Comparison of ENCODE assay signal across 8 cellular contexts in the genomic region with DNA sequence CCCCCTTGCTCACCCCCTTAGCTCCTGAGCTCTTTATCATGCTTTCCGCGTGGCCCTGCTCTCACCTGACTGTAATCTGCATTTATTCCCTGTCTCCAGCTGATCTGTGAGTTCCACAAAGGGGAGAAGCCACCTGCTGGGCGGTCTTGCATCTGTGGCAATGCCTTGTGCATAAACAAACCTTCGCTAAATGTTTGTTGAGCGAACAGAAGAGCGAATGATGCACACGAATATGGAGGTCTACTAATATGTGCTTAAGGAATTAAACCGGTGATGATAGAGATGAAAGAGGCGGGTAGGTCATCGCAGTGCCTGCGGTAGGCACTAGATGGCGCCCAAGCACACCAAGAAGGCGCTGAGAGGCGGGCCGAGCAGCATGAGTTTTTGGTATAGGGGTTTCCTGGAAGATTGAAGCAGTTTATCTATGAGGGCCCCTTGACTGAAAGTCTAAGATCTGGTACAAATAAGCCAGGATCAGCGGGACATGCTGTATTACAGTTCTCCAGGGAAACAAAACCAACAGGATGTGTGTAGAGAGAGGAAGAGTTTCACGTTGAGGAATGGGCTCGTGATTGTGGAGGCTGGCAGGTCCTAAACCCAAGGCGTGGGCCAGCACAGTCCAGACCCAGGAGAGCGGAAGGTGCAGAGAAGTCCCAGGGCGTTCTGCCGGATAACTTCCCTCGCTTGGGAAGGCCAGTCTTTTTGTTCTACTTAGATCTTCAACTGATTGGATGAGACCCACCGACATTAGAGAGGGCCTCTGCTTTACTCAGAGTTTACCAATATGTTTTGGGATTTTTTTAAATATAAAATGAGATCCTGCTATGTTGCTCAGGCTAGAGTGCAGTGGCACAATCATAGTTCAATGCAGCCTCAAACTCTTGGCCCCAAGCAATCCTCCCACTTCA. TPM values are rescaled to one million over a fixed set of nuclear protein-coding genes. Genes with fewer than 3 reads are reported as not detected.
DNase-seq lines count a peak whose midpoint lies in the region; ATAC-seq and TF ChIP-seq lines count a peak whose summit lies in the region.

No MANE protein-coding gene starts in this region.

- H3K36me3 Mint-ChIP-seq in type B pancreatic cell, result no peaks in the 10 kb centered on the region

- H3K4me1 ChIP-seq in heart left ventricle (peaks cover 0 to 14% (median 9%) of the 10 kb centered on the region in 12 donors), parathyroid adenoma (no peaks in the 10 kb centered on the region)

- H3K9me3 ChIP-seq in heart left ventricle (no peaks in the 10 kb centered on the region), parathyroid adenoma (ENCODE audit: control insufficient read depth, low read length) (no peaks in the 10 kb centered on the region)

- H3K27me3 ChIP-seq in heart left ventricle (no peaks in the 10 kb centered on the region), parathyroid adenoma (ENCODE audit: control insufficient read depth, insufficient read depth, low read length) (no peaks in the 10 kb centered on the region)

- H3K27ac ChIP-seq in heart left ventricle, result peak overlapping the region in 2 of 12 donors; percentile 11 to 50
- no peak overlapping the region for H3K27ac ChIP-seq in parathyroid adenoma

- H3K4me3 Mint-ChIP-seq in type B pancreatic cell, result peak overlapping the region; percentile 79

- WGBS in heart left ventricle, 4 donors, result 25 to 30% (median 27%) methylated on average over 24 of the region's 24 CpGs

- H3K36me3 ChIP-seq in heart left ventricle (no peaks in the 10 kb centered on the region), parathyroid adenoma (ENCODE audit: control insufficient read depth, insufficient read depth, low read length) (no peaks in the 10 kb centered on the region)

- peak; percentile 78 to 95 (median 87) for TF ChIP-seq CTCF in heart left ventricle (IDR thresholded peaks at IDR 0.05)
- peak; percentile 78 for TF ChIP-seq CTCF in parathyroid adenoma (IDR thresholded peaks at IDR 0.05)
- peak; percentile 94 for TF ChIP-seq CTCF in type B pancreatic cell (conservative IDR thresholded peaks at IDR 0.05)

- H3K27me3 Mint-ChIP-seq in type B pancreatic cell, result no peaks in the 10 kb centered on the region

- no peaks in the 10 kb centered on the region for H3K9me3 Mint-ChIP-seq in type B pancreatic cell

- no peak overlapping the region for H3K9ac ChIP-seq in parathyroid adenoma

- TF ChIP-seq POLR2A in heart left ventricle (IDR thresholded peaks at IDR 0.05), result no peak

- no peak overlapping the region for H3K4me2 ChIP-seq in parathyroid adenoma (ENCODE audit: low read length)

- intact Hi-C loops in heart left ventricle (cut with DNase I), result loop anchor here in 6 of 10 donors (1.0 to 5.0 kb wide), 5 partner anchors 595 to 607 kb away; no protein-coding TSS in a partner anchor

- H3K4me1 Mint-ChIP-seq in type B pancreatic cell (ENCODE audit: unreplicated experiment), result peaks cover 24% of the 10 kb centered on the region

- peak; percentile 72 for ATAC-seq in GM19452 (IDR thresholded peaks at IDR 0.05; ENCODE audit: unreplicated experiment)
- ATAC-seq in heart left ventricle, result peak; percentile 72 to 84 (median 81)

- H2AFZ ChIP-seq in parathyroid adenoma, result peak overlapping the region; percentile 22

- no peaks in the 10 kb centered on the region for H3K79me2 ChIP-seq in parathyroid adenoma

- DNase-seq in AG20443 (ENCODE audit: low spot score), result peak; percentile 84
- peak; percentile 66 for DNase-seq in LoVo (ENCODE audit: low spot score)
- DNase-seq in SKM-1 (lab: John Stamatoyannopoulos, UW; ENCODE audit: unreplicated experiment), result peak; percentile 88
- peak; percentile 85 for DNase-seq in activated naive CD4-positive, alpha-beta T cell treated with anti-CD3 and anti-CD28 coated beads, Interleukin-2, amount 50 U/mL, for 16 hours
- peak; percentile 66 to 86 (median 71) for DNase-seq in heart left ventricle
- DNase-seq in type B pancreatic cell (ENCODE audit: extremely low spot score, unreplicated experiment), result peak; percentile 87

- peak overlapping the region in 10 of 12 donors; percentile 9 to 50 (median 34) for H3K4me3 ChIP-seq in heart left ventricle
- H3K4me3 ChIP-seq in parathyroid adenoma (ENCODE audit: low read depth, low read length), result no peak overlapping the region

- peak overlapping the region; percentile 58 for H3K27ac Mint-ChIP-seq in type B pancreatic cell

RNA-seq across cellular contexts. Expression of a gene that starts 34.7 kb away (rescaled TPM):
- total RNA-seq in heart left ventricle (100 to 1,000 TPM in 1 of 9 donors, 10 to 100 TPM in 8; 56.7 to 100 (median 83.3) TPM), type B pancreatic cell (ENCODE audit: low replicate concordance) (113 and 119 TPM in 2 replicates)
- 10 to 100 TPM; 43.0 to 80.9 TPM for polyA plus RNA-seq in heart left ventricle
